In genomic region chr7:102215281-102215680, GRCh38 we compare ENCODE assay signal across 23 cellular contexts.
"Had no signal": no experiment of that assay in that cellular context is flagged by ENCODE, and none has a peak within 500 bp of the region (broad histone marks: within the 10 kb centered on the region; RNA-seq: fewer than 3 reads in every experiment).

No MANE protein-coding gene starts in this region.

- H3K4me1 ChIP-seq: gastroesophageal sphincter, right lobe of liver, testis, transverse colon had no signal

- DNase-seq: activated CD4-positive, alpha-beta T cell treated with anti-CD3 and anti-CD28 coated beads for 48 hours; activated CD4-positive, alpha-beta T cell treated with anti-CD3 and anti-CD28 coated beads, Interleukin-2, amount 50 U/mL, for 48 hours; activated CD8-positive, alpha-beta memory T cell treated with anti-CD3 and anti-CD28 coated beads for 24 hours; activated effector memory CD4-positive, alpha-beta T cell treated with Interleukin-2 at 50 U/mL for 16 hours; activated naive CD4-positive, alpha-beta T cell treated with Interleukin-2 at 50 U/mL for 16 hours; anterior cingulate cortex; effector memory CD4-positive, alpha-beta T cell; erythroblast; heart left ventricle; naive B cell; nephron progenitor cell; right lobe of liver; stimulated activated CD4-positive, alpha-beta T cell treated with anti-CD3 and anti-CD28 coated beads, Interleukin-2, amount 100 ng/mL, for 48 hours; stimulated activated naive CD4-positive, alpha-beta T cell treated with Interleukin-2 at 50 U/mL for 16 hours; T1000; testis; transverse colon; WERI-Rb-1 had no signal

- H3K27ac ChIP-seq: coronary artery, gastroesophageal sphincter, neutrophil, right lobe of liver, testis, transverse colon, WERI-Rb-1 had no signal

- H3K9me3 ChIP-seq: gastroesophageal sphincter, heart left ventricle, neutrophil, right lobe of liver, testis, transverse colon had no signal

- H3K4me3 ChIP-seq: coronary artery, dorsolateral prefrontal cortex, gastroesophageal sphincter, heart left ventricle, right lobe of liver, testis, transverse colon had no signal

- H3K27me3 ChIP-seq: dorsolateral prefrontal cortex, gastroesophageal sphincter, heart left ventricle, neutrophil, right lobe of liver, testis, transverse colon had no signal

- ATAC-seq: activated CD4-positive, CD25-positive, alpha-beta regulatory T cell treated with anti-CD3 and anti-CD28 coated beads, Interleukin-2, amount 50 U/mL, for 24 hours; gastroesophageal sphincter; right lobe of liver had no signal
